ENCODE assay signal across 8 cellular contexts in the genomic region with DNA sequence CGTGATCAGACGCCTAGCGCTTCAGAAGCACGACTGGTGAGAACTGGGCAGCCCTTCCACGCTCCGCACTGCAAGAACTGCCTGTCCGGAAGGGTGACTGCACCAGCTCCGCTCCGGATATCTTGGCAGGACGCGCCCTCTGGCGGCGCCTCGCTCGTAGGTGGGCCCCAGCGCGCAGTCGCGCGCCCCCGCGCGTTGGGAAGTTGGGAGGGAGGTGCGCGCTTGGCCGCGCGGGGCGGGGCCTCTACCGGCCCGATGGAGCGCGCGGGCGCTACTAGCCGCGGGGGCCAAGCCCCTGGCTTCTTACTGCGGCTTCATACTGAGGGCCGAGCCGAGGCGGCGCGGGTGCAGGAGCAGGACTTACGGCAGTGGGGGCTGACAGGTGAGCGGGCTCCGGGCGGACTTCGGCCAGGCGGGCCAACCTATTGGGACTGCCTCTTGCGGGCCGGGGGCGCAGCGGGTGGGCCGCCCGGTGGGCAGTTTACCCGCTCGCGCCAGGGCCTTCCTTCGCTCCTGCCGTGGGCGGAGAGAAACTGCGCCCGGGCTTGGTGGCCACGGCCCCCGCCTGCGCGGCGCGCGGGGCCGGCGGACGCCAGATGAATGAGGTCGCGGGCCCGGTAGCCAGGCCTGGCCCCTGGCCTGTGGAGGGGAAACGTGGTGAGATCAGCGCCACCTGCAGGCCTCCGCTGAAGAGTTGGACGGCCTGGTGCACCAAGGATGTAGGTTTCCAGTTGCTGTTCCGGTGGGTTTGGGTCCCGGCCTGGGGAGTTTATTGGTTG. TPM values are rescaled to one million over a fixed set of nuclear protein-coding genes. Genes with fewer than 3 reads are reported as not detected.
DNase-seq lines count a peak whose midpoint lies in the region; ATAC-seq and TF ChIP-seq lines count a peak whose summit lies in the region.

CHD1L (plus strand) TSS at position 236 of the 779 bp plus-strand sequence; CDS start at position 256, 20 bp downstream.

- no peaks in the 10 kb centered on the region for H3K9me3 Mint-ChIP-seq in WTC11

- peak; percentile 58 for TF ChIP-seq CTCF in WTC11 (IDR thresholded peaks at IDR 0.05)
- peak; percentile 75 for TF ChIP-seq CTCF in cardiac fibroblast (IDR thresholded peaks at IDR 0.05; ENCODE audit: low read depth, low read length)

- H3K27me3 Mint-ChIP-seq in WTC11 (ENCODE audit: low read depth), result no peaks in the 10 kb centered on the region

- H3K4me1 Mint-ChIP-seq in WTC11, result peaks cover 73% of the 10 kb centered on the region

- ATAC-seq in GM18909 (IDR thresholded peaks at IDR 0.05; ENCODE audit: poor library complexity, unreplicated experiment) (peak; percentile 86), HG03175 (IDR thresholded peaks at IDR 0.05; ENCODE audit: unreplicated experiment) (peak; percentile 85), WTC11 (peak; percentile 83)

- POLR2A ChIA-PET in WTC11 (lab: Charles Lee), result interaction anchor here (0.6 to 2.3 kb wide), 2 partner anchors 70 to 158 kb away, joined by 3 to 19 read pairs; no protein-coding TSS in a partner anchor

- H3K27ac Mint-ChIP-seq in WTC11, result peak within 1 kb of the TSS; percentile 85

- H3K36me3 Mint-ChIP-seq in WTC11, result no peaks in the 10 kb centered on the region

- H3K4me3 Mint-ChIP-seq in WTC11, result peak within 1 kb of the TSS; percentile 79

- DNase-seq in AG08396 (ENCODE audit: low spot score), result peak; percentile 95
- peak; percentile 96 for DNase-seq in NCI-H2227 treated with DMSO at 0.1 percent for 48 hours (lab: John Stamatoyannopoulos, UW)
- DNase-seq in WTC11 (ENCODE audit: low spot score), result peak; percentile 92
- peak; percentile 96 to 97 for DNase-seq in cardiac fibroblast (ENCODE audit: low read depth in 2 of 2)
- DNase-seq in inferior parietal cortex (ENCODE audit: extremely low spot score), result peak; percentile 96
- DNase-seq in stimulated activated CD4-positive, alpha-beta T cell treated with anti-CD3 and anti-CD28 coated beads, Interleukin-12 subunit alpha, Interleukin-12 subunit beta, amount 100 ng/mL, for 24 hours (ENCODE audit: low read depth in 2 of 2), result peak; percentile 80 to 88

- peak within 1 kb of the TSS; percentile 71 to 87 for H3K4me3 ChIP-seq in cardiac fibroblast (replicated peaks in 1 of 2; ENCODE audit: low read depth in 2 of 2, low read length in 2 of 2)

- CTCF ChIA-PET in WTC11 (lab: Charles Lee), result interaction anchor here (0.5 to 3.3 kb wide), 29 partner anchors 11 to 384 kb away, joined by 3 to 67 read pairs (median 3); partner anchors contain the start of genes FMO5 and PRKAB2

TF ChIP-seq in WTC11, 78 proteins besides CTCF, POLR2A, EP300 and RAD21 (continues in another document):
- TF ChIP-seq RORB (CRISPR knock-in tag; IDR thresholded peaks at IDR 0.05) (no peak), SOX15 (CRISPR knock-in tag; IDR thresholded peaks at IDR 0.05) (no peak), SMAD3 (CRISPR knock-in tag; IDR thresholded peaks at IDR 0.05; ENCODE audit: borderline replicate concordance) (no peak), ZNF512 (CRISPR knock-in tag; IDR thresholded peaks at IDR 0.05; ENCODE audit: borderline replicate concordance) (no peak), CBFB (CRISPR knock-in tag; IDR thresholded peaks at IDR 0.05; ENCODE audit: low read depth) (no peak), ZNF219 (CRISPR knock-in tag; IDR thresholded peaks at IDR 0.05; ENCODE audit: borderline replicate concordance) (no peak), ZNF671 (CRISPR knock-in tag; IDR thresholded peaks at IDR 0.05) (no peak), ZBTB21 (CRISPR knock-in tag; IDR thresholded peaks at IDR 0.05; ENCODE audit: borderline replicate concordance) (peak; percentile 50; the same call in 1 of the 2 replicates), HMGA2 (CRISPR knock-in tag; IDR thresholded peaks at IDR 0.05) (no peak), PREB (CRISPR knock-in tag; IDR thresholded peaks at IDR 0.05; ENCODE audit: borderline replicate concordance) (no peak; the same call in 1 of the 2 replicates), OVOL2 (CRISPR knock-in tag; IDR thresholded peaks at IDR 0.05; ENCODE audit: borderline replicate concordance) (no peak), ESRRA (CRISPR knock-in tag; IDR thresholded peaks at IDR 0.05; ENCODE audit: borderline replicate concordance) (peak; percentile 47; the same call in 1 of the 2 replicates), GRHL2 (CRISPR knock-in tag; IDR thresholded peaks at IDR 0.05; ENCODE audit: insufficient replicate concordance, severe bottlenecking) (no peak)
- TF ChIP-seq, protein P1, sequence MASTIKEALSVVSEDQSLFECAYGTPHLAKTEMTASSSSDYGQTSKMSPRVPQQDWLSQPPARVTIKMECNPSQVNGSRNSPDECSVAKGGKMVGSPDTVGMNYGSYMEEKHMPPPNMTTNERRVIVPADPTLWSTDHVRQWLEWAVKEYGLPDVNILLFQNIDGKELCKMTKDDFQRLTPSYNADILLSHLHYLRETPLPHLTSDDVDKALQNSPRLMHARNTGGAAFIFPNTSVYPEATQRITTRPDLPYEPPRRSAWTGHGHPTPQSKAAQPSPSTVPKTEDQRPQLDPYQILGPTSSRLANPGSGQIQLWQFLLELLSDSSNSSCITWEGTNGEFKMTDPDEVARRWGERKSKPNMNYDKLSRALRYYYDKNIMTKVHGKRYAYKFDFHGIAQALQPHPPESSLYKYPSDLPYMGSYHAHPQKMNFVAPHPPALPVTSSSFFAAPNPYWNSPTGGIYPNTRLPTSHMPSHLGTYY (CRISPR knock-in tag; IDR thresholded peaks at IDR 0.05), result no peak
- TF ChIP-seq, protein P2, sequence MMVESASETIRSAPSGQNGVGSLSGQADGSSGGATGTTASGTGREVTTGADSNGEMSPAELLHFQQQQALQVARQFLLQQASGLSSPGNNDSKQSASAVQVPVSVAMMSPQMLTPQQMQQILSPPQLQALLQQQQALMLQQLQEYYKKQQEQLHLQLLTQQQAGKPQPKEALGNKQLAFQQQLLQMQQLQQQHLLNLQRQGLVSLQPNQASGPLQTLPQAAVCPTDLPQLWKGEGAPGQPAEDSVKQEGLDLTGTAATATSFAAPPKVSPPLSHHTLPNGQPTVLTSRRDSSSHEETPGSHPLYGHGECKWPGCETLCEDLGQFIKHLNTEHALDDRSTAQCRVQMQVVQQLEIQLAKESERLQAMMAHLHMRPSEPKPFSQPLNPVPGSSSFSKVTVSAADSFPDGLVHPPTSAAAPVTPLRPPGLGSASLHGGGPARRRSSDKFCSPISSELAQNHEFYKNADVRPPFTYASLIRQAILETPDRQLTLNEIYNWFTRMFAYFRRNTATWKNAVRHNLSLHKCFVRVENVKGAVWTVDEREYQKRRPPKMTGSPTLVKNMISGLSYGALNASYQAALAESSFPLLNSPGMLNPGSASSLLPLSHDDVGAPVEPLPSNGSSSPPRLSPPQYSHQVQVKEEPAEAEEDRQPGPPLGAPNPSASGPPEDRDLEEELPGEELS (CRISPR knock-in tag; IDR thresholded peaks at IDR 0.05), result no peak
- TF ChIP-seq, protein P3, sequence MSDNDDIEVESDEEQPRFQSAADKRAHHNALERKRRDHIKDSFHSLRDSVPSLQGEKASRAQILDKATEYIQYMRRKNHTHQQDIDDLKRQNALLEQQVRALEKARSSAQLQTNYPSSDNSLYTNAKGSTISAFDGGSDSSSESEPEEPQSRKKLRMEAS (CRISPR knock-in tag; IDR thresholded peaks at IDR 0.05), result peak; percentile 68

RNA-seq across cellular contexts. Expression of gene CHD1L, which starts in this region (rescaled TPM):
- 68.7 to 80.8 TPM (median 80.6 TPM) in 3 replicates for total RNA-seq in WTC11 (2021)

Comparison
In these comparisons a context has a peak if more than half of its experiments do, and no peak if none do; other contexts are left out.
1. Peak in every context shown above with its lines: DNase-seq, ATAC-seq and H3K4me3 ChIP-seq.